16 cellular contexts compared by ENCODE assay signal in the genomic region with DNA sequence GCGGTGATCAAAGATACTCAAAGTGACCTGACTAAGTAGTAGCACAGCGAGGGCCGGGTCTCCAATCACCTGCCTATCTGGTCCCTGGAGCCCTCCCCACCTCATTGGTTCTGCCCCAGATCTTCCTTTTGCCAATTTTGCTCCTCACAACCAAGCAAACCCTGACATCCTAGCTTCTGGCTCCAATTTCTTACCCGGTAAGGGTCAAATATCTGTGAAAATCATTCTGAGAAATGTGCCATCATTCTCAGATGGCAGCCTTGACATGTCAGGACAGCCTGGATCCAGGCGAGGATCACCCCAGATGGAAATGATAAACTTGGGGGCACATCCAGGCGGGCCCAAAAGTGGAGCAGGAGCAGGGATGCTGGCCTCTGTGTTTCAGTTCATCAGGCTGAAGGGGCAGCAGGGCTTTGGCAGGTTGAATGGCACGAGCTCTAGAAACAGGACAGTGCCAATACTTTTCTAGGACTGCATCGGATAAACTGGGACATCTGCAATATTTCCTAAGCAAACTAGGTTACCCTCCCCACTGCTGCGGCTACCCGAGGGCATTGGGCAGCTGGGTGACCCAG.
DNase-seq lines count a peak whose midpoint lies in the region; ATAC-seq and TF ChIP-seq lines count a peak whose summit lies in the region.
"Had no signal": no experiment of that assay in that cellular context is flagged by ENCODE, and none has a peak within 500 bp of the region (broad histone marks: within the 10 kb centered on the region; RNA-seq: fewer than 3 reads in every experiment).

No MANE protein-coding gene starts in this region.

- TF ChIP-seq EP300 in transverse colon (IDR thresholded peaks at IDR 0.05; ENCODE audit: low read depth) = no peak

- H2BK5ac ChIP-seq in H9 (ENCODE audit: insufficient read length, low read length) = no peak overlapping the region

- H4K8ac ChIP-seq in H9 (replicated peaks; ENCODE audit: insufficient read length, low read depth, low read length) = no peak overlapping the region

- H3K9me3 ChIP-seq in H9 (ENCODE audit: control insufficient read depth, low read depth, low read length) = no peaks in the 10 kb centered on the region
- no peaks in the 10 kb centered on the region for H3K9me3 ChIP-seq in transverse colon

- H3K14ac ChIP-seq in H9 (ENCODE audit: insufficient read depth, low read length) = no peak overlapping the region

- H3K27me3 ChIP-seq in H9 (ENCODE audit: insufficient read depth, low read length) = no peaks in the 10 kb centered on the region
- no peaks in the 10 kb centered on the region for H3K27me3 ChIP-seq in transverse colon

- H4K91ac ChIP-seq in H9 (ENCODE audit: insufficient read length, low read depth, low read length) = no peak overlapping the region

- no peaks in the 10 kb centered on the region for H3K79me2 ChIP-seq in H9 (ENCODE audit: insufficient read depth, low read length)

- H3K9me3 Mint-ChIP-seq in H9 (peaks cover 0 to 8% of the 10 kb centered on the region in 2 experiments; a peak in 3 of 5 replicates), osteocyte (ENCODE audit: unreplicated experiment) (no peaks in the 10 kb centered on the region)

- no peak overlapping the region for H2BK20ac ChIP-seq in H9 (ENCODE audit: low read depth, low read length, poor library complexity, severe bottlenecking)

- no peak overlapping the region for H3K4ac ChIP-seq in H9 (ENCODE audit: low read depth, low read length)

- no peak for TF ChIP-seq CTCF in H9 (conservative IDR thresholded peaks at IDR 0.05)
- no peak for TF ChIP-seq CTCF in osteocyte (IDR thresholded peaks at IDR 0.05)
- no peak for TF ChIP-seq CTCF in transverse colon (IDR thresholded peaks at IDR 0.05)

- H3K36me3 Mint-ChIP-seq in H9 (ENCODE audit: insufficient read depth in 1 of 3, low read depth in 3 of 3) (no peaks in the 10 kb centered on the region; a peak in 2 of 7 replicates), osteocyte (ENCODE audit: unreplicated experiment) (no peaks in the 10 kb centered on the region)
- H3K36me3 Mint-ChIP-seq: CD4-positive, alpha-beta memory T cell had no signal

- H2BK120ac ChIP-seq in H9 (ENCODE audit: low read depth, low read length, poor library complexity, severe bottlenecking) = no peak overlapping the region

- no peak overlapping the region for H3K4me3 Mint-ChIP-seq in H9
- H3K4me3 Mint-ChIP-seq in osteocyte (ENCODE audit: unreplicated experiment) = no peak overlapping the region
- H3K4me3 Mint-ChIP-seq: CD4-positive, alpha-beta memory T cell had no signal

- H3K23ac ChIP-seq in H9 (ENCODE audit: insufficient read length, low read depth, low read length) = no peak overlapping the region

- H3K27ac Mint-ChIP-seq in H9 (no peak overlapping the region), osteocyte (ENCODE audit: unreplicated experiment) (no peak overlapping the region)
- H3K27ac Mint-ChIP-seq: CD4-positive, alpha-beta memory T cell had no signal

- H3T11ph ChIP-seq in H9 (ENCODE audit: low read length) = no peak overlapping the region

- no peak for ATAC-seq in HG03139 (IDR thresholded peaks at IDR 0.05; ENCODE audit: unreplicated experiment)
- ATAC-seq: GM12878, HCT116 had no signal

- DNase-seq in H9 (peak; percentile 15), cerebellum (ENCODE audit: low spot score) (peak; percentile 1), osteocyte (ENCODE audit: extremely low spot score, unreplicated experiment) (peak; percentile 65), transverse colon (no peak)
- DNase-seq in NK-92 treated with Interleukin-12 subunit alpha and Interleukin-12 subunit beta, amount 100 ng/mL, for 24 hours (lab: John Stamatoyannopoulos, UW) = no peak
- DNase-seq: C1 segment of cervical spinal cord; Calu3; CD4-positive, alpha-beta memory T cell; COR-L47; DMS53; DMS79 treated with DMSO at 0.1 percent for 48 hours; GM23248; H7 had no signal

- H3K27ac ChIP-seq in H9 (ENCODE audit: insufficient read length, low read depth, low read length) (no peak overlapping the region), transverse colon (no peak overlapping the region)
- H3K27ac ChIP-seq: GM23248 had no signal

- no peak overlapping the region for H2BK12ac ChIP-seq in H9 (ENCODE audit: insufficient read length, low read depth, low read length)

- no peaks in the 10 kb centered on the region for H3K23me2 ChIP-seq in H9 (ENCODE audit: insufficient read length, low read depth, low read length, poor library complexity, severe bottlenecking)

- intact Hi-C loops in transverse colon (cut with DNase I; ENCODE audit: low total_unique reads) = no loop called here

- H3K27me3 Mint-ChIP-seq in H9 (ENCODE audit: low read depth) (no peaks in the 10 kb centered on the region; the same call in 1 of the 2 replicates), osteocyte (ENCODE audit: unreplicated experiment) (no peaks in the 10 kb centered on the region)
- H3K27me3 Mint-ChIP-seq: CD4-positive, alpha-beta memory T cell had no signal

- in situ Hi-C loops in transverse colon (cut with MboI; ENCODE audit: low pct_ligation_motif_present in 1 of 4, low pct_unique_long_range_greater_than_20kb in 1 of 4, low sequenced_read_pairs in 3 of 4) = no loop called here

- no peak overlapping the region for H3K4me2 ChIP-seq in H9 (ENCODE audit: insufficient read depth, insufficient read length, low read length)

- H2BK15ac ChIP-seq in H9 (ENCODE audit: low read depth, low read length) = no peak overlapping the region

- H3K4me1 Mint-ChIP-seq in H9 (peaks cover 0 to 11% of the 10 kb centered on the region in 2 experiments; a peak in 3 of 4 replicates), osteocyte (ENCODE audit: unreplicated experiment) (peaks cover 13% of the 10 kb centered on the region)
- H3K4me1 Mint-ChIP-seq: CD4-positive, alpha-beta memory T cell had no signal

- H3K79me1 ChIP-seq in H9 (ENCODE audit: insufficient read depth, low read depth, low read length, poor library complexity, severe bottlenecking) = no peaks in the 10 kb centered on the region

- H3K18ac ChIP-seq in H9 (ENCODE audit: insufficient read length, low read depth, low read length) = no peak overlapping the region

- no peak overlapping the region for H3K56ac ChIP-seq in H9 (ENCODE audit: insufficient read length, low read depth, low read length)

- H3K4me1 ChIP-seq in H9 (ENCODE audit: insufficient read depth, low read length) (no peaks in the 10 kb centered on the region), transverse colon (no peaks in the 10 kb centered on the region)

- WGBS in H9 (ENCODE audit: extremely low coverage, insufficient read length, low lambda C conversion rate) = no CpG with 5 or more reads among the region's 10 CpGs
- 84% methylated on average over 10 of the region's 10 CpGs; no CpG with 5 or more reads in 1 of the 2 donors for WGBS in transverse colon (ENCODE audit: low coverage in 1 of 2), 2 donors

- no peak overlapping the region for H3K9ac ChIP-seq in H9 (ENCODE audit: extremely low read depth, insufficient read length, low read length)
- H3K9ac ChIP-seq: GM23248 had no signal

- no peak overlapping the region for H4K5ac ChIP-seq in H9 (ENCODE audit: insufficient read length, low read depth, low read length)

- no peak overlapping the region for H2AFZ ChIP-seq in H9 (ENCODE audit: low read length)
- H2AFZ ChIP-seq: GM23248 had no signal

- no peak for TF ChIP-seq POLR2A in transverse colon (IDR thresholded peaks at IDR 0.05)

- H3K36me3 ChIP-seq in transverse colon = no peaks in the 10 kb centered on the region

- no peak overlapping the region for H2AK5ac ChIP-seq in H9 (ENCODE audit: insufficient read length, low read length)

- H3K4me3 ChIP-seq in transverse colon = no peak overlapping the region
- H3K4me3 ChIP-seq: GM12878, GM23248 had no signal

- H4K20me1 ChIP-seq in H9 (ENCODE audit: control insufficient read depth, insufficient read depth, insufficient read length) = no peaks in the 10 kb centered on the region

Comparison
In these comparisons a context has a peak if more than half of its experiments do, and no peak if none do; other contexts are left out.
1. DNase-seq: peak in H9 (single experiment), cerebellum (single experiment) and osteocyte (single experiment); none in NK-92 treated with Interleukin-12 subunit alpha and Interleukin-12 subunit beta, amount 100 ng/mL, for 24 hours (single experiment) and transverse colon (single experiment).